17 cellular contexts compared by ENCODE assay signal in the genomic region with DNA sequence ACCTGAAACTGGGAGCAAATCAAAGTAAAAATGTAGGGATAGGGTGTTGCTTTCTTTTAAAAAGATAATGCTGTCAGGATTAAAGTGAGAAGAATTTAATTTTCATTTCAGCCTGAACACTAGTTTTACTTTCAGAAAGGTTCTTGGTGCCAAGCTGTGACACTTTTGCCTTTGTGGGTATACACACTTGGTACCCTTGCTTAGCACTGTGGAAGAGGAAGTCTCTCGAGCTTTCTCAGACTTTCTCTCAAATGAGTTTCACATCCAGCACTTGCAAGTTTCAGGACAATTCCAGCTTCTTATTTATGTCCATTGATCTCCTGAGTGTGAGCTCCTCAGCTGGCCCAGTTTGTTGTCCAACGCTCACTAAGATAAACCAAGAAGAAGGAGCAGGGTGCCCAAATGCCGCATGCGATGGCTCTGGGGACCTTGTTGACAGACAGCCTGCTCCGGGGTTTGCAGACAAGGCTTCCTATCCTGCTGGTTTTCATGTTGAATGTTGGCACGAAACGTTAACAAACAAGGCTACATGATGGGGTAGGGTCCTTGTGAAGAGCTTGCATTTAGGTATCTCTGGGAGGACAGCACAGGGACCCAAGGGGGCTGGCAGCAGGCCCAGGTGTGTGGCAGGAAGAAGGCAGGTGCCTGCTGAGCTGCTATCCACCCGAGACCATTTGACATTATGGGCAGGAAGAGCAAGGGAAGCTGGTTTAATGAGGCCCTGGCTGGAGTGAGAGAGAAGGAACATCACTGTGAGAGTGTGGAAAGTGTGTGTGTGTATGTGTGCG.
A peak's percentile ranks its signal among the peaks of the same experiment; 100 is the strongest.
DNase-seq lines count a peak whose midpoint lies in the region; ATAC-seq, FAIRE-seq and TF ChIP-seq lines count a peak whose summit lies in the region.
"Had no signal": no experiment of that assay in that cellular context is flagged by ENCODE, and none has a peak within 500 bp of the region (broad histone marks: within the 10 kb centered on the region; RNA-seq: fewer than 3 reads in every experiment).

No MANE protein-coding gene starts in this region.

- TF ChIP-seq EP300 in H1 (IDR thresholded peaks at IDR 0.05; ENCODE audit: borderline replicate concordance in 1 of 2, low read depth in 2 of 2, low read length in 2 of 2), result no peak

- H3K27ac Mint-ChIP-seq in activated naive CD4-positive, alpha-beta T cell treated with anti-CD3 and anti-CD28 coated beads for 36 hours, result peak overlapping the region; percentile 26
- H3K27ac Mint-ChIP-seq: activated T-helper 1 cell treated with anti-CD3 and anti-CD28 coated beads, Interleukin-12 subunit alpha, Interleukin-12 subunit beta, Interleukin-2, Interleukin-4 antibody, amounts not matched to agents 30 ng/mL and 10 ng/mL and 1 ng/mL, durations not matched to agents 14 hours and 24 hours and 36 hours had no signal

- no peak overlapping the region; the same call in 1 of the 2 replicates for H4K8ac ChIP-seq in H1 (ENCODE audit: extremely low read depth, insufficient read depth, low read length)

- no peaks in the 10 kb centered on the region for H4K20me1 ChIP-seq in H1 (replicated peaks in 1 of 2; ENCODE audit: control insufficient read depth in 1 of 2, insufficient read depth in 2 of 2, low read length in 2 of 2)

- H3K4me2 ChIP-seq in H1 (ENCODE audit: insufficient read depth in 1 of 2, low read depth in 2 of 2, low read length in 2 of 2), result no peak overlapping the region

- H3K79me1 ChIP-seq in H1 (ENCODE audit: low read depth, low read length), result no peaks in the 10 kb centered on the region

- H2AK5ac ChIP-seq in H1 (ENCODE audit: low read depth, low read length), result peak overlapping the region; percentile 15; the same call in 1 of the 2 replicates

- no peak overlapping the region for H3K9ac ChIP-seq in H1 (replicated peaks in 1 of 4; ENCODE audit: extremely low read depth in 1 of 4, low read depth in 3 of 4, low read length in 3 of 4)

- no peak overlapping the region for H2BK120ac ChIP-seq in H1 (replicated peaks; ENCODE audit: low read depth, low read length)

- no peak overlapping the region for H3K18ac ChIP-seq in H1 (ENCODE audit: extremely low read depth, low read length)

- H3K4me3 ChIP-seq in H1 (ENCODE audit: extremely low read depth in 1 of 4, insufficient read depth in 2 of 4, low read depth in 3 of 4, low read length in 4 of 4), result no peak overlapping the region
- H3K4me3 ChIP-seq in uterus, result no peak overlapping the region
- H3K4me3 ChIP-seq in heart left ventricle, result no peak overlapping the region

- no peak overlapping the region for H3K4ac ChIP-seq in H1 (replicated peaks; ENCODE audit: insufficient read length, low read depth, low read length)

- H3K23me2 ChIP-seq in H1 (ENCODE audit: low read depth, low read length), result peaks cover 2% of the 10 kb centered on the region; the same call in 1 of the 2 replicates

- no peaks in the 10 kb centered on the region for H3K27me3 Mint-ChIP-seq in activated naive CD4-positive, alpha-beta T cell treated with anti-CD3 and anti-CD28 coated beads for 36 hours (ENCODE audit: low read depth)
- H3K27me3 Mint-ChIP-seq: progenitor cell of endocrine pancreas had no signal

- peaks cover 19% of the 10 kb centered on the region for H3K36me3 Mint-ChIP-seq in activated naive CD4-positive, alpha-beta T cell treated with anti-CD3 and anti-CD28 coated beads for 36 hours (ENCODE audit: low read depth)

- H4K91ac ChIP-seq in H1 (replicated peaks; ENCODE audit: insufficient read length, low read length), result no peak overlapping the region

- no peak for TF ChIP-seq RAD21 in H1 (IDR thresholded peaks at IDR 0.05 in 1 of 2, conservative IDR thresholded peaks at IDR 0.05 in 1 of 2; ENCODE audit: low read depth in 2 of 2, low read length in 2 of 2)

- no peak overlapping the region for H3K14ac ChIP-seq in H1 (ENCODE audit: insufficient read length)

- H3K4me1 Mint-ChIP-seq in activated naive CD4-positive, alpha-beta T cell treated with anti-CD3 and anti-CD28 coated beads for 36 hours (ENCODE audit: low read depth), result peaks cover 15% of the 10 kb centered on the region

- no peaks in the 10 kb centered on the region for H3K9me3 ChIP-seq in H1 (ENCODE audit: insufficient read depth in 2 of 2, low read depth in 1 of 2, low read length in 1 of 2)
- H3K9me3 ChIP-seq in uterus, result no peaks in the 10 kb centered on the region
- no peaks in the 10 kb centered on the region for H3K9me3 ChIP-seq in heart left ventricle

- POLR2A ChIA-PET in H1 (lab: Charles Lee; ENCODE audit: partially characterized antibody), result no interaction called here

- no peak for TF ChIP-seq POLR2A in H1 (IDR thresholded peaks at IDR 0.05; ENCODE audit: control extremely low read depth in 1 of 2, low read depth in 2 of 2, low read length in 2 of 2)
- TF ChIP-seq POLR2A in uterus (IDR thresholded peaks at IDR 0.05), result no peak
- no peak for TF ChIP-seq POLR2A in heart left ventricle (IDR thresholded peaks at IDR 0.05)

- TF ChIP-seq CTCF in H1 (IDR thresholded peaks at IDR 0.05; ENCODE audit: control extremely low read depth in 1 of 3, insufficient read depth in 1 of 3, low read depth in 1 of 3, low read length in 3 of 3), result no peak
- TF ChIP-seq CTCF in uterus (IDR thresholded peaks at IDR 0.05), result no peak
- TF ChIP-seq CTCF in heart left ventricle (IDR thresholded peaks at IDR 0.05), result no peak

- H3K27ac ChIP-seq in H1 (ENCODE audit: low read depth, low read length) (no peak overlapping the region), uterus (peak overlapping the region; percentile 16 to 47), heart left ventricle (no peak overlapping the region)

- no peak overlapping the region for H3K56ac ChIP-seq in H1 (replicated peaks; ENCODE audit: insufficient read length, low read depth, low read length)

- H3K4me3 Mint-ChIP-seq in activated naive CD4-positive, alpha-beta T cell treated with anti-CD3 and anti-CD28 coated beads for 36 hours, result no peak overlapping the region
- H3K4me3 Mint-ChIP-seq: activated T-helper 1 cell treated with anti-CD3 and anti-CD28 coated beads, Interleukin-12 subunit alpha, Interleukin-12 subunit beta, Interleukin-2, Interleukin-4 antibody, amounts not matched to agents 30 ng/mL and 10 ng/mL and 1 ng/mL, durations not matched to agents 14 hours and 24 hours and 36 hours had no signal

- WGBS in H1 (ENCODE audit: extremely low coverage in 1 of 2, insufficient coverage in 1 of 2, insufficient read length in 1 of 2, insufficient replicate concordance in 2 of 2, low coverage in 1 of 2, low lambda C conversion rate in 2 of 2, missing lambda C conversion rate in 1 of 2), 2 experiments, result 89% methylated on average over 9 of the region's 9 CpGs; no CpG with 5 or more reads in 1 of the 2 experiments
- WGBS in heart left ventricle, 4 donors, result 81 to 87% (median 87%) methylated on average over 9 of the region's 9 CpGs

- H3K4me1 ChIP-seq in H1 (replicated peaks in 1 of 4; ENCODE audit: control insufficient read depth in 3 of 4, insufficient read depth in 4 of 4, low read length in 3 of 4), result no peaks in the 10 kb centered on the region
- H3K4me1 ChIP-seq in uterus, result peaks cover 0 to 3% of the 10 kb centered on the region in 2 donors
- peaks cover 0 to 12% (median 0%) of the 10 kb centered on the region in 12 donors for H3K4me1 ChIP-seq in heart left ventricle

- no peaks in the 10 kb centered on the region for H3K9me3 Mint-ChIP-seq in activated naive CD4-positive, alpha-beta T cell treated with anti-CD3 and anti-CD28 coated beads for 36 hours
- H3K9me3 Mint-ChIP-seq: activated T-helper 1 cell treated with anti-CD3 and anti-CD28 coated beads, Interleukin-12 subunit alpha, Interleukin-12 subunit beta, Interleukin-2, Interleukin-4 antibody, amounts not matched to agents 30 ng/mL and 10 ng/mL and 1 ng/mL, durations not matched to agents 14 hours and 24 hours and 36 hours had no signal

- intact Hi-C loops in activated naive CD4-positive, alpha-beta T cell treated with anti-CD3 and anti-CD28 coated beads for 36 hours (cut with micrococcal nuclease), result no loop called here
- intact Hi-C loops in uterus (cut with DNase I; ENCODE audit: low total_unique reads), result no loop called here
- intact Hi-C loops in left ventricle myocardium superior (cut with micrococcal nuclease), result no loop called here
- intact Hi-C loops in heart left ventricle (cut with DNase I), result loop anchor here in 1 of 10 donors (10.0 kb wide), 1 partner anchor 63 kb away; no protein-coding TSS in a partner anchor

- ATAC-seq in left ventricle myocardium superior (no peak), heart left ventricle (no peak)
- ATAC-seq: activated CD4-positive, CD25-positive, alpha-beta regulatory T cell treated with anti-CD3 and anti-CD28 coated beads, Interleukin-2, amount 50 U/mL, for 24 hours; HCT116; left cardiac atrium had no signal

- H3K27me3 ChIP-seq in H1 (replicated peaks in 1 of 4; ENCODE audit: control insufficient read depth in 3 of 4, extremely low read depth in 1 of 4, insufficient read depth in 3 of 4, low read length in 3 of 4), result no peaks in the 10 kb centered on the region; a peak in 1 of 7 replicates
- no peaks in the 10 kb centered on the region for H3K27me3 ChIP-seq in uterus
- no peaks in the 10 kb centered on the region for H3K27me3 ChIP-seq in heart left ventricle

- H3K36me3 ChIP-seq in H1 (ENCODE audit: control insufficient read depth in 2 of 4, insufficient read depth in 4 of 4, low read length in 3 of 4) (peaks cover 0 to 3% (median 0%) of the 10 kb centered on the region in 4 experiments; a peak in 2 of 8 replicates), uterus (no peaks in the 10 kb centered on the region), heart left ventricle (peaks cover 0 to 93% (median 62%) of the 10 kb centered on the region in 9 donors)

- no peak overlapping the region for H2AFZ ChIP-seq in H1 (ENCODE audit: low read length)

- peak overlapping the region; percentile 63; the same call in 1 of the 2 replicates for H2BK12ac ChIP-seq in H1 (ENCODE audit: low read depth, low read length)

- H2BK20ac ChIP-seq in H1 (ENCODE audit: low read length), result no peak overlapping the region

- H2BK15ac ChIP-seq in H1 (ENCODE audit: low read length), result no peak overlapping the region

- DNase-seq in activated naive CD4-positive, alpha-beta T cell treated with anti-CD3 and anti-CD28 coated beads for 36 hours, result no peak
- DNase-seq in activated naive CD4-positive, alpha-beta T cell treated with anti-CD3 and anti-CD28 coated beads, Interleukin-2, amount 50 U/mL, for 16 hours, result no peak
- DNase-seq in NCI-H345 treated with DMSO at 0.1 percent for 48 hours (lab: John Stamatoyannopoulos, UW; ENCODE audit: unreplicated experiment), result peak; percentile 91
- no peak for DNase-seq in H1 (ENCODE audit: low read depth in 1 of 2, low spot score in 2 of 2)
- no peak for DNase-seq in uterus
- no peak for DNase-seq in left ventricle myocardium superior
- no peak for DNase-seq in activated CD8-positive, alpha-beta memory T cell treated with anti-CD3 and anti-CD28 coated beads, Interleukin-2, amount 50 U/mL, for 48 hours
- DNase-seq in heart left ventricle, result no peak
- DNase-seq: left cardiac atrium; NCI-H2171; NK-92 treated with Interleukin-12 subunit alpha and Interleukin-12 subunit beta, amount 100 ng/mL, for 24 hours; Right ventricle myocardium superior; stimulated activated naive CD4-positive, alpha-beta T cell treated with Interleukin-2 at 50 U/mL for 16 hours had no signal

- CTCF ChIA-PET in activated naive CD4-positive, alpha-beta T cell treated with anti-CD3 and anti-CD28 coated beads for 36 hours (lab: Charles Lee), result interaction anchor here (0.9 kb wide), 1 partner anchor 12 kb away, joined by 3 read pairs; no protein-coding TSS in a partner anchor
- CTCF ChIA-PET in H1 (lab: Charles Lee; ENCODE audit: partially characterized antibody), result interaction anchor here (1.1 to 3.7 kb wide), 5 partner anchors 12 to 71 kb away, joined by 3 to 12 read pairs (median 5); no protein-coding TSS in a partner anchor

- H3K23ac ChIP-seq in H1 (ENCODE audit: insufficient read length), result no peak overlapping the region

- no peaks in the 10 kb centered on the region for H3K79me2 ChIP-seq in H1 (ENCODE audit: control insufficient read depth in 1 of 2, insufficient read depth in 2 of 2, low read length in 2 of 2)

- peak overlapping the region; percentile 32; the same call in 1 of the 2 replicates for H2BK5ac ChIP-seq in H1 (ENCODE audit: low read depth, low read length)

- no peak overlapping the region for H4K5ac ChIP-seq in H1 (ENCODE audit: insufficient read length, low read depth, low read length)

- no peak for FAIRE-seq in H1 (lab: Jason Lieb, UNC)

Comparison
In these comparisons a context has a peak if more than half of its experiments do, and no peak if none do; other contexts are left out.
1. H3K27ac ChIP-seq: peak in uterus (2 of 2); none in H1 (single experiment) and heart left ventricle (0 of 12).